ENCODE assay signal across 21 cellular contexts in genomic region chr16:74752258-74752657, GRCh38. TPM values are rescaled to one million over a fixed set of nuclear protein-coding genes. Genes with fewer than 3 reads are reported as not detected.
A peak's percentile ranks its signal among the peaks of the same experiment; 100 is the strongest.
DNase-seq lines count a peak whose midpoint lies in the region; ATAC-seq, FAIRE-seq and TF ChIP-seq lines count a peak whose summit lies in the region.
"Had no signal": no experiment of that assay in that cellular context is flagged by ENCODE, and none has a peak within 500 bp of the region (broad histone marks: within the 10 kb centered on the region; RNA-seq: fewer than 3 reads in every experiment).

No MANE protein-coding gene starts in this region.

- H3K9me3 ChIP-seq in K562 (replicated peaks; ENCODE audit: control insufficient read depth, insufficient read depth, low read depth, low read length) (no peaks in the 10 kb centered on the region), kidney (ENCODE audit: control insufficient read depth in 1 of 2, low read length in 2 of 2) (no peaks in the 10 kb centered on the region), spleen (no peaks in the 10 kb centered on the region), left ventricle myocardium inferior (replicated peaks) (no peaks in the 10 kb centered on the region)
- H3K9me3 ChIP-seq: BLaER1, MG63, SK-N-SH had no signal

- FAIRE-seq in K562 (lab: Jason Lieb, UNC) = no peak
- FAIRE-seq in kidney (lab: Jason Lieb, UNC) = no peak
- FAIRE-seq: D721Med, GM18507, H54, RCC 7860 had no signal

- DNase-seq in Calu3 (no peak), K562 (ENCODE audit: extremely low read depth in 1 of 4, low spot score in 3 of 4) (no peak), kidney (peak; percentile 11), spleen (peak; percentile 34), left ventricle myocardium inferior (no peak), GDM1 (lab: John Stamatoyannopoulos, UW) (no peak), SIG-M5 (lab: John Stamatoyannopoulos, UW) (no peak)
- DNase-seq: 8988T; ACHN; CD4-positive, CD25-positive, alpha-beta regulatory T cell; KG1; MG63; NCI-H1694; NCI-H2081; NCI-H2227 treated with DMSO at 0.1 percent for 48 hours; SK-N-SH had no signal

- no TSS peak for BruUV-seq in Calu3 (replicated peaks; lab: Mats Ljungman, UMichigan)
- BruUV-seq in K562 (replicated peaks; lab: Mats Ljungman, UMichigan) = no TSS peak

- peaks cover 35% of the 10 kb centered on the region for H3K36me3 Mint-ChIP-seq in Calu3 (ENCODE audit: insufficient read depth, unreplicated experiment)
- H3K36me3 Mint-ChIP-seq: CD4-positive, CD25-positive, alpha-beta regulatory T cell had no signal

- H3K4me2 ChIP-seq in K562 (ENCODE audit: insufficient read depth, low read length) = no peak overlapping the region
- H3K4me2 ChIP-seq: BLaER1, SK-N-SH had no signal

- no peaks in the 10 kb centered on the region for H3K9me3 Mint-ChIP-seq in Calu3 (ENCODE audit: low read depth, unreplicated experiment)
- H3K9me3 Mint-ChIP-seq: CD4-positive, CD25-positive, alpha-beta regulatory T cell had no signal

- peaks cover 9% of the 10 kb centered on the region; the same call in 1 of the 2 replicates for H4K20me1 ChIP-seq in K562 (replicated peaks; ENCODE audit: control insufficient read depth, insufficient read depth, low read length)
- H4K20me1 ChIP-seq: BLaER1 had no signal

- POLR2A ChIA-PET in K562 (lab: Yijun Ruan, JAX) = interaction anchor here (0.9 kb wide), 1 partner anchor 78 kb away, joined by 4 read pairs; no protein-coding TSS in a partner anchor

- no peak for TF ChIP-seq RAD21 in K562 (CRISPR knock-in tag; conservative IDR thresholded peaks at IDR 0.05 in 1 of 2, IDR thresholded peaks at IDR 0.05 in 1 of 2)

- intact Hi-C loops in Calu3 (cut with micrococcal nuclease; ENCODE audit: unreplicated experiment) (no loop called here), K562 (cut with micrococcal nuclease) (no loop called here), kidney (cut with DNase I) (no loop called here), spleen (cut with DNase I; ENCODE audit: low total_unique reads) (no loop called here), left ventricle myocardium inferior (cut with micrococcal nuclease) (no loop called here)

- no peak overlapping the region for H2AFZ ChIP-seq in K562 (ENCODE audit: low read depth, low read length)

- H3K4me1 ChIP-seq in K562 (replicated peaks in 1 of 2; ENCODE audit: control insufficient read depth in 2 of 2, insufficient read depth in 2 of 2, low read length in 2 of 2) (peaks cover 0 to 18% of the 10 kb centered on the region in 2 experiments; a peak in 2 of 5 replicates), kidney (ENCODE audit: control insufficient read depth in 1 of 2, insufficient read depth in 1 of 2, low read depth in 1 of 2, low read length in 2 of 2) (peaks cover 0 to 2% of the 10 kb centered on the region in 2 donors), spleen (no peaks in the 10 kb centered on the region), left ventricle myocardium inferior (no peaks in the 10 kb centered on the region)
- H3K4me1 ChIP-seq: BLaER1 had no signal

- no peak overlapping the region for H3K4me3 ChIP-seq in K562
- H3K4me3 ChIP-seq in kidney (ENCODE audit: low read length in 2 of 2) = no peak overlapping the region
- H3K4me3 ChIP-seq in spleen = no peak overlapping the region
- no peak overlapping the region for H3K4me3 ChIP-seq in left ventricle myocardium inferior
- H3K4me3 ChIP-seq: BLaER1, MG63 had no signal

- H3K4me3 Mint-ChIP-seq in Calu3 (ENCODE audit: low read depth, unreplicated experiment) = no peak overlapping the region
- H3K4me3 Mint-ChIP-seq: CD4-positive, CD25-positive, alpha-beta regulatory T cell had no signal

- H3K27me3 Mint-ChIP-seq in Calu3 (ENCODE audit: unreplicated experiment) = no peaks in the 10 kb centered on the region

- H3K9me1 ChIP-seq in K562 (ENCODE audit: control insufficient read depth, insufficient read depth, low read length) = no peaks in the 10 kb centered on the region

- H3K27me3 ChIP-seq in K562 (ENCODE audit: control insufficient read depth in 2 of 2, insufficient read depth in 2 of 2, low read length in 2 of 2) = peaks cover 41 to 68% of the 10 kb centered on the region in 2 experiments
- peaks cover 0 to 10% (median 0%) of the 10 kb centered on the region in 7 donors for H3K27me3 ChIP-seq in spleen (replicated peaks in 1 of 7)
- peaks cover 66% of the 10 kb centered on the region for H3K27me3 ChIP-seq in left ventricle myocardium inferior (ENCODE audit: low read depth)
- H3K27me3 ChIP-seq: BLaER1, MG63 had no signal

- 5% methylated on average over 2 of the region's 2 CpGs for WGBS in K562 (ENCODE audit: insufficient coverage, low coverage, missing lambda C conversion rate)
- WGBS in spleen, 5 donors = 81 to 92% (median 87%) methylated on average over 2 of the region's 2 CpGs

- peaks cover 37% of the 10 kb centered on the region for H3K4me1 Mint-ChIP-seq in Calu3 (ENCODE audit: low read depth, unreplicated experiment)
- H3K4me1 Mint-ChIP-seq: CD4-positive, CD25-positive, alpha-beta regulatory T cell had no signal

- no peak for ATAC-seq in K562

- in situ Hi-C loops in K562 (cut with MboI) = no loop called here

- no peak for TF ChIP-seq CTCF in Calu3 (IDR thresholded peaks at IDR 0.05; ENCODE audit: unreplicated experiment)
- TF ChIP-seq CTCF in K562 (IDR thresholded peaks at IDR 0.05 in 2 of 3, conservative IDR thresholded peaks at IDR 0.05 in 1 of 3; ENCODE audit: insufficient read depth in 2 of 3, low read depth in 1 of 3, low read length in 3 of 3) = no peak
- no peak for TF ChIP-seq CTCF in kidney (IDR thresholded peaks at IDR 0.05; ENCODE audit: borderline replicate concordance, extremely low read depth, insufficient read depth)
- TF ChIP-seq CTCF in spleen (IDR thresholded peaks at IDR 0.05 in 8 of 11, conservative IDR thresholded peaks at IDR 0.05 in 3 of 11) = no peak
- no peak for TF ChIP-seq CTCF in left ventricle myocardium inferior (IDR thresholded peaks at IDR 0.05; ENCODE audit: borderline replicate concordance)

- no peak for TF ChIP-seq EP300 in K562 (IDR thresholded peaks at IDR 0.05; ENCODE audit: low read length)

- H3K27ac Mint-ChIP-seq in Calu3 (ENCODE audit: unreplicated experiment) = peak overlapping the region; percentile 10

- no peak for TF ChIP-seq POLR2A in K562 (conservative IDR thresholded peaks at IDR 0.05)
- TF ChIP-seq POLR2A in spleen (IDR thresholded peaks at IDR 0.05) = no peak

- no peak overlapping the region for H3K27ac ChIP-seq in K562 (ENCODE audit: extremely low read depth, low read depth, low read length)
- H3K27ac ChIP-seq in kidney (ENCODE audit: low read depth in 2 of 2, low read length in 2 of 2) = no peak overlapping the region
- H3K27ac ChIP-seq in spleen = no peak overlapping the region
- no peak overlapping the region for H3K27ac ChIP-seq in left ventricle myocardium inferior (replicated peaks)
- H3K27ac ChIP-seq: BLaER1 had no signal

- CTCF ChIA-PET in Calu3 (lab: Charles Lee) = no interaction called here
- CTCF ChIA-PET in K562 (lab: Yijun Ruan, JAX; ENCODE audit: low intra/inter-chr PET ratio) = no interaction called here

- H3K36me3 ChIP-seq in K562 (ENCODE audit: control insufficient read depth, insufficient read depth, low read length) = no peaks in the 10 kb centered on the region
- no peaks in the 10 kb centered on the region for H3K36me3 ChIP-seq in kidney (ENCODE audit: control insufficient read depth in 1 of 2, insufficient read depth in 2 of 2, low read length in 2 of 2)
- H3K36me3 ChIP-seq in spleen = no peaks in the 10 kb centered on the region
- H3K36me3 ChIP-seq in left ventricle myocardium inferior = no peaks in the 10 kb centered on the region
- H3K36me3 ChIP-seq: BLaER1, MG63 had no signal

- no peaks in the 10 kb centered on the region for H3K79me2 ChIP-seq in K562 (ENCODE audit: control insufficient read depth, insufficient read depth, low read length)

- H3K9ac ChIP-seq in K562 (ENCODE audit: insufficient read depth in 1 of 2, low read depth in 2 of 2, low read length in 2 of 2) (no peak overlapping the region), kidney (ENCODE audit: low read length in 2 of 2) (no peak overlapping the region)
- H3K9ac ChIP-seq: BLaER1, SK-N-SH had no signal

RNA-seq across cellular contexts. Expression of gene FA2H, which starts 22.4 kb away (rescaled TPM):
- total RNA-seq in Calu3 (2022) (74.2 and 122 TPM in 2 replicates), K562 (2014; rRNA removed) (not detected in 2 replicates), K562 (2014; rRNA removed; fragmentation: Illumina TruSeq; extraction: Trizol) (not detected in 2 replicates), K562 (2015; rRNA removed; fragmentation: Illumina TruSeq; extraction: Trizol) (not detected in 2 replicates), K562 (2021) (not detected in 2 replicates), kidney (4.2 TPM), spleen (1 to 10 TPM in 1 of 7 donors, under 1 TPM in 6; 0.32 to 2.6 (median 0.64) TPM), left ventricle myocardium inferior (not detected)
- total RNA-seq in K562 (2011; cell fraction: chromatin; rRNA removed; ENCODE audit: low replicate concordance) = not detected in 2 replicates
- total RNA-seq in K562 (2011; cell fraction: nucleolus; rRNA removed) = not detected in 2 replicates
- not detected in 2 replicates for total RNA-seq in K562 (2011; cell fraction: nucleoplasm; rRNA removed)
- polyA plus RNA-seq in K562 (2011; rRNA removed) (not detected in 2 replicates), K562 (2014; fragmentation: Illumina TruSeq; extraction: Trizol) (not detected in 2 replicates), K562 (2014; fragmentation: Nextera tagmentation; extraction: Ambion mirVana) (not detected), K562 (2014; rRNA removed) (not detected in 2 replicates), kidney (ENCODE audit: insufficient read depth, low read depth, low replicate concordance) (10.3 TPM), spleen (under 1 TPM; 0.23 to 0.61 (median 0.41) TPM)
- polyA plus RNA-seq in K562 (2011; cell fraction: cytosol; rRNA removed) = not detected in 2 replicates
- not detected in 2 replicates for polyA plus RNA-seq in K562 (2011; cell fraction: nucleus; rRNA removed)
- not detected in 2 replicates for polyA plus RNA-seq in K562 (2012)
- polyA minus RNA-seq in K562 (2011; rRNA and poly(A)+ RNA removed) = not detected in 2 replicates
- not detected in 2 replicates for polyA minus RNA-seq in K562 (2011; cell fraction: cytosol; rRNA and poly(A)+ RNA removed)
- polyA minus RNA-seq in K562 (2011; cell fraction: nucleus; rRNA and poly(A)+ RNA removed) = not detected in 2 replicates
- polyA plus RNA-seq: CD4-positive, CD25-positive, alpha-beta regulatory T cell; SK-N-SH had no signal

RNA-seq across cellular contexts. Expression of gene MLKL, which starts 51.6 kb away (rescaled TPM):
- total RNA-seq in Calu3 (2022) (38.8 and 46.1 TPM in 2 replicates), K562 (2014; rRNA removed) (5.0 and 8.9 TPM in 2 replicates), K562 (2014; rRNA removed; fragmentation: Illumina TruSeq; extraction: Trizol) (4.2 and 4.3 TPM in 2 replicates), K562 (2015; rRNA removed; fragmentation: Illumina TruSeq; extraction: Trizol) (5.9 and 6.1 TPM in 2 replicates), K562 (2021) (5.1 and 5.6 TPM in 2 replicates), kidney (19.4 TPM), spleen (10 to 100 TPM; 45.1 to 69.6 (median 52.7) TPM), left ventricle myocardium inferior (3.2 TPM)
- 4.5 and 5.4 TPM in 2 replicates for total RNA-seq in K562 (2011; cell fraction: chromatin; rRNA removed; ENCODE audit: low replicate concordance)
- 2.3 and 3.6 TPM in 2 replicates for total RNA-seq in K562 (2011; cell fraction: nucleolus; rRNA removed)
- 3.8 and 4.8 TPM in 2 replicates for total RNA-seq in K562 (2011; cell fraction: nucleoplasm; rRNA removed)
- polyA plus RNA-seq in K562 (2011; rRNA removed) (1.9 and 5.8 TPM in 2 replicates), K562 (2014; fragmentation: Illumina TruSeq; extraction: Trizol) (4.1 and 5.4 TPM in 2 replicates), K562 (2014; fragmentation: Nextera tagmentation; extraction: Ambion mirVana) (1 to 10 TPM; 1.6 to 2.1 TPM), K562 (2014; rRNA removed) (4.8 and 5.8 TPM in 2 replicates), kidney (ENCODE audit: insufficient read depth, low read depth, low replicate concordance) (7.3 TPM), spleen (10 to 100 TPM; 21.4 to 39.0 (median 32.1) TPM)
- polyA plus RNA-seq in K562 (2011; cell fraction: cytosol; rRNA removed) = 1.0 and 2.2 TPM in 2 replicates
- polyA plus RNA-seq in K562 (2011; cell fraction: nucleus; rRNA removed) = 7.8 and 17.0 TPM in 2 replicates
- polyA plus RNA-seq in K562 (2012) = 5.6 and 7.1 TPM in 2 replicates
- 1.5 and 5.0 TPM in 2 replicates for polyA minus RNA-seq in K562 (2011; rRNA and poly(A)+ RNA removed)
- 1.7 and 3.9 TPM in 2 replicates for polyA minus RNA-seq in K562 (2011; cell fraction: cytosol; rRNA and poly(A)+ RNA removed)
- 2.2 and 5.8 TPM in 2 replicates for polyA minus RNA-seq in K562 (2011; cell fraction: nucleus; rRNA and poly(A)+ RNA removed)

Comparison
In these comparisons a context has a peak if more than half of its experiments do, and no peak if none do; other contexts are left out.
1. DNase-seq: peak in kidney (single experiment) and spleen (single experiment); none in Calu3 (single experiment), K562 (0 of 4), left ventricle myocardium inferior (single experiment), GDM1 (single experiment) and SIG-M5 (single experiment).
2. RNA of gene FA2H, which starts 22.4 kb away (total RNA-seq): 74.2 to 122 TPM in Calu3; 4.2 TPM in kidney (single experiment), 0.32 to 2.6 TPM in spleen, not detected in left ventricle myocardium inferior (single experiment) and not detected in K562; every median in the first group is over 10 times any median in the second.